In genomic region chr2:235030126-235030525, GRCh38 we compare ENCODE assay signal across 17 cellular contexts.
"Had no signal": no experiment of that assay in that cellular context is flagged by ENCODE, and none has a peak within 500 bp of the region (broad histone marks: within the 10 kb centered on the region; RNA-seq: fewer than 3 reads in every experiment).

No MANE protein-coding gene starts in this region.

- H3K27me3 Mint-ChIP-seq: activated CD4-positive, alpha-beta T cell treated with anti-CD3 and anti-CD28 coated beads, Interleukin-2, amount 10 ng/mL, durations not matched to agents 7 days and 5 days; activated T-cell treated with anti-CD3 and anti-CD28 coated beads, Interleukin-2, amount 50 U/mL, for 24 hours; stimulated activated naive CD8-positive, alpha-beta T cell treated with anti-CD3 and anti-CD28 coated beads, Interleukin-15, Interleukin-2, amounts not matched to agents 100 ng/mL and 50 ng/mL, for 24 hours had no signal

- H3K4me1 Mint-ChIP-seq: activated CD4-positive, alpha-beta T cell treated with anti-CD3 and anti-CD28 coated beads, Interleukin-2, amount 10 ng/mL, durations not matched to agents 7 days and 5 days; natural killer cell had no signal

- H3K9me3 Mint-ChIP-seq: activated CD4-positive, alpha-beta T cell treated with anti-CD3 and anti-CD28 coated beads, Interleukin-2, amount 10 ng/mL, durations not matched to agents 7 days and 5 days; activated T-cell treated with anti-CD3 and anti-CD28 coated beads, Interleukin-2, amount 50 U/mL, for 24 hours; activated T-helper 2 cell treated with anti-CD3 and anti-CD28 coated beads, Interferon-gamma antibody, Interleukin-2, Interleukin-4, amounts not matched to agents 10 μg/mL and 5 μg/mL and 100 μg/mL, durations not matched to agents 14 hours and 24 hours and 36 hours; natural killer cell; stimulated activated naive CD8-positive, alpha-beta T cell treated with anti-CD3 and anti-CD28 coated beads, Interleukin-15, Interleukin-2, amounts not matched to agents 100 ng/mL and 50 ng/mL, for 24 hours; T-helper 1 cell treated with Interleukin-12 subunit alpha and Interleukin-12 subunit beta and Interleukin-4 antibody, amounts not matched to agents 30 μg/mL and 1 μg/mL, for 36 hours had no signal

- DNase-seq: activated CD4-positive, alpha-beta T cell treated with anti-CD3 and anti-CD28 coated beads, Interleukin-2, amount 10 ng/mL, durations not matched to agents 7 days and 5 days; activated CD8-positive, alpha-beta T cell treated with anti-CD3 and anti-CD28 coated beads, Interleukin-2, amount 10 ng/mL, durations not matched to agents 7 days and 5 days; activated naive CD4-positive, alpha-beta T cell treated with Interleukin-2 at 50 U/mL for 16 hours; activated T-cell treated with anti-CD3 and anti-CD28 coated beads, Interleukin-2, amount 50 U/mL, for 24 hours; foreskin keratinocyte; hippocampal formation; left cardiac atrium; lower lobe of right lung; natural killer cell; occipital lobe; stimulated activated CD4-positive, alpha-beta T cell treated with anti-CD3 and anti-CD28 coated beads, Interleukin-2, amount 100 ng/mL, for 48 hours had no signal

- H3K4me3 Mint-ChIP-seq: activated CD4-positive, alpha-beta T cell treated with anti-CD3 and anti-CD28 coated beads, Interleukin-2, amount 10 ng/mL, durations not matched to agents 7 days and 5 days; activated CD8-positive, alpha-beta T cell treated with anti-CD3 and anti-CD28 coated beads, Interleukin-2, amount 10 ng/mL, durations not matched to agents 7 days and 5 days; activated T-cell treated with anti-CD3 and anti-CD28 coated beads, Interleukin-2, amount 50 U/mL, for 24 hours; natural killer cell; stimulated activated naive CD8-positive, alpha-beta T cell treated with anti-CD3 and anti-CD28 coated beads, Interleukin-15, Interleukin-2, amounts not matched to agents 100 ng/mL and 50 ng/mL, for 24 hours; T-helper 1 cell treated with Interleukin-12 subunit alpha and Interleukin-12 subunit beta and Interleukin-4 antibody, amounts not matched to agents 30 μg/mL and 1 μg/mL, for 36 hours had no signal

- H3K36me3 ChIP-seq: suprapubic skin, upper lobe of left lung had no signal

- ATAC-seq: activated CD4-positive, CD25-positive, alpha-beta regulatory T cell treated with anti-CD3 and anti-CD28 coated beads, Interleukin-2, amount 50 U/mL, for 24 hours; foreskin keratinocyte; lower lobe of right lung; natural killer cell had no signal

- H3K4me3 ChIP-seq: lower lobe of right lung, suprapubic skin, upper lobe of left lung had no signal

- H3K36me3 Mint-ChIP-seq: natural killer cell had no signal

- H3K9me3 ChIP-seq: lower lobe of right lung, suprapubic skin, upper lobe of left lung had no signal

- H3K27ac ChIP-seq: foreskin keratinocyte, lower lobe of right lung, suprapubic skin, upper lobe of left lung had no signal

- H3K27me3 ChIP-seq: foreskin keratinocyte, suprapubic skin, upper lobe of left lung had no signal

- H3K27ac Mint-ChIP-seq: activated CD4-positive, alpha-beta T cell treated with anti-CD3 and anti-CD28 coated beads, Interleukin-2, amount 10 ng/mL, durations not matched to agents 7 days and 5 days; activated CD8-positive, alpha-beta T cell treated with anti-CD3 and anti-CD28 coated beads, Interleukin-2, amount 10 ng/mL, durations not matched to agents 7 days and 5 days; activated T-cell treated with anti-CD3 and anti-CD28 coated beads, Interleukin-2, amount 50 U/mL, for 24 hours; activated T-helper 2 cell treated with anti-CD3 and anti-CD28 coated beads, Interferon-gamma antibody, Interleukin-2, Interleukin-4, amounts not matched to agents 10 μg/mL and 5 μg/mL and 100 μg/mL, durations not matched to agents 14 hours and 24 hours and 36 hours; natural killer cell; stimulated activated naive CD8-positive, alpha-beta T cell treated with anti-CD3 and anti-CD28 coated beads, Interleukin-15, Interleukin-2, amounts not matched to agents 100 ng/mL and 50 ng/mL, for 24 hours; T-helper 1 cell treated with Interleukin-12 subunit alpha and Interleukin-12 subunit beta and Interleukin-4 antibody, amounts not matched to agents 30 μg/mL and 1 μg/mL, for 36 hours had no signal
